In genomic region chr15:66496951-66497501, GRCh38 we compare ENCODE assay signal across 2 cellular contexts.
TF ChIP-seq lines count a peak whose summit lies in the region.

No MANE protein-coding gene starts in this region.

TF ChIP-seq in HCT116, 20 proteins besides CTCF, POLR2A, EP300 and RAD21 (continued from another document):
- TF ChIP-seq ZNF274 (IDR thresholded peaks at IDR 0.05; ENCODE audit: low read depth, low read length) (no peak), TCF7L2 (IDR thresholded peaks at IDR 0.05; ENCODE audit: borderline replicate concordance, extremely low read depth, insufficient read depth, insufficient read length) (no peak)

TF ChIP-seq in endothelial cell of umbilical vein, 7 proteins besides CTCF, POLR2A, EP300 and RAD21 (continued from another document):
- TF ChIP-seq MAX (IDR thresholded peaks at IDR 0.05; ENCODE audit: insufficient read depth, insufficient read length) (no peak), EZH2 (IDR thresholded peaks at IDR 0.05; ENCODE audit: borderline replicate concordance, low read depth, low read length, severe bottlenecking) (no peak), FOS (IDR thresholded peaks at IDR 0.05; ENCODE audit: borderline replicate concordance, insufficient read depth, low read length) (no peak), GATA2 (IDR thresholded peaks at IDR 0.05; ENCODE audit: insufficient read depth, insufficient read length, low read depth, low read length) (no peak), POLR2AphosphoS5 (IDR thresholded peaks at IDR 0.05; ENCODE audit: insufficient read depth, low read depth, low read length) (no peak)
